In the genomic region with DNA sequence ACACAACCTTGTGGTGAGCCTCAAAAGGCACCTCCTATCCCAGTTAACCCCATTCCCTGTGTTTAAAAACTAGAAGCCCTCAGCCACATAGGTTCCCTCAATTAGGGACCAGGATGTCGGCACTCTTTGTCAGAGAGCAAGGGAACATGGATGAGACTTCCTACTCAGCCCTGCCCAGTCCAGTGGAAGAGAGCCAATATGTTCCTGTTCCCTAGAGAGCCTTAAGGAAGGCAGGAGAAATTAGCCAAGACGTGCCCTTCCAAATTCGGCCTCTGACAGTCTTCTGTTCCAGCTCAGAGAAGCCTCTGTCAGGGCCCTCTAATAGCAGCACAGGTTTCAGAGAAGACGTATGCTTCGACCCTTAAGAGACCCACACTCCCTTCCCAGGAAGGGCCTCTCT, we compare ENCODE assay signal across 23 cellular contexts. TPM values are rescaled to one million over a fixed set of nuclear protein-coding genes. Genes with fewer than 3 reads are reported as not detected.
DNase-seq lines count a peak whose midpoint lies in the region; ATAC-seq and TF ChIP-seq lines count a peak whose summit lies in the region.
"Had no signal": no experiment of that assay in that cellular context is flagged by ENCODE, and none has a peak within 500 bp of the region (broad histone marks: within the 10 kb centered on the region; RNA-seq: fewer than 3 reads in every experiment).

No MANE protein-coding gene starts in this region.

- TF ChIP-seq POLR2A in gastrocnemius medialis (IDR thresholded peaks at IDR 0.05) (no peak), gastroesophageal sphincter (IDR thresholded peaks at IDR 0.05) (no peak)

- no peak overlapping the region for H2AFZ ChIP-seq in GM23338
- H2AFZ ChIP-seq in fibroblast of lung (ENCODE audit: low read length): no peak overlapping the region

- H3K36me3 Mint-ChIP-seq in activated T-cell treated with anti-CD3 and anti-CD28 coated beads, Interleukin-2, amount 50 U/mL, for 24 hours (ENCODE audit: low read depth): peaks cover 94% of the 10 kb centered on the region
- H3K36me3 Mint-ChIP-seq in GM23338 (ENCODE audit: low read depth): peaks cover 95% of the 10 kb centered on the region

- TF ChIP-seq EP300 in gastroesophageal sphincter (IDR thresholded peaks at IDR 0.05): no peak

- H3F3A ChIP-seq in GM23338 (replicated peaks; ENCODE audit: low read depth): peaks cover 72% of the 10 kb centered on the region

- H3K36me3 ChIP-seq in GM23338 (ENCODE audit: insufficient read depth) (peaks cover 79% of the 10 kb centered on the region), fibroblast of lung (ENCODE audit: control insufficient read depth, insufficient read depth, low read length) (peaks cover 34% of the 10 kb centered on the region), gastrocnemius medialis (peaks cover 5 to 92% of the 10 kb centered on the region in 2 donors), gastroesophageal sphincter (peaks cover 3 to 100% of the 10 kb centered on the region in 2 donors)

- no peaks in the 10 kb centered on the region for H3K9me2 ChIP-seq in GM23338 (ENCODE audit: insufficient read depth)

- H3K4me3 ChIP-seq in GM23338 (no peak overlapping the region), fibroblast of lung (replicated peaks in 1 of 4; ENCODE audit: control extremely low read depth in 1 of 4, insufficient read depth in 1 of 4, low read depth in 3 of 4, low read length in 4 of 4) (no peak overlapping the region), gastrocnemius medialis (no peak overlapping the region), gastroesophageal sphincter (no peak overlapping the region)
- H3K4me3 ChIP-seq: lung, MG63, SJSA1 had no signal

- in situ Hi-C loops in gastrocnemius medialis (cut with MboI; ENCODE audit: low sequenced_read_pairs in 4 of 4): loop anchor here in 2 of 4 donors (10.0 kb wide), 1 partner anchor 153 kb away; no protein-coding TSS in a partner anchor

- no peak for DNase-seq in activated T-cell treated with anti-CD3 and anti-CD28 coated beads, Interleukin-2, amount 50 U/mL, for 24 hours
- DNase-seq in activated T-cell treated with anti-CD3 and anti-CD28 coated beads, Interleukin-2, amount 50 U/mL, for 1 hour: no peak
- DNase-seq in GM23338 (ENCODE audit: low spot score) (no peak), fibroblast of lung (ENCODE audit: low read depth in 2 of 2) (no peak), gastrocnemius medialis (no peak), NCI-H2107 (lab: John Stamatoyannopoulos, UW) (no peak)
- DNase-seq in stimulated activated CD4-positive, alpha-beta T cell treated with anti-CD3 and anti-CD28 coated beads, Interleukin-2, amount 100 ng/mL, for 24 hours: no peak
- DNase-seq: activated naive CD4-positive, alpha-beta T cell treated with anti-CD3 and anti-CD28 coated beads for 36 hours; activated T-cell treated with anti-CD3 and anti-CD28 coated beads, Interleukin-2, amount 50 U/mL, for 48 hours; BE2C; foreskin melanocyte; H7; islet precursor cell; MG63; NCI-H146; NCI-H2171; NCI-H524; NK-92 treated with Interleukin-12 subunit alpha and Interleukin-12 subunit beta, amount 100 ng/mL, for 24 hours; nucleus accumbens had no signal

- H3K4me1 ChIP-seq in GM23338 (ENCODE audit: insufficient read depth): no peaks in the 10 kb centered on the region
- H3K4me1 ChIP-seq in fibroblast of lung (ENCODE audit: control insufficient read depth, extremely low read depth, insufficient read depth, low read length): no peaks in the 10 kb centered on the region
- peaks cover 0 to 15% of the 10 kb centered on the region in 2 donors for H3K4me1 ChIP-seq in gastrocnemius medialis
- H3K4me1 ChIP-seq in gastroesophageal sphincter: peaks cover 0 to 11% (median 0%) of the 10 kb centered on the region in 3 donors
- H3K4me1 ChIP-seq: BE2C, SJSA1 had no signal

- H3K9me3 ChIP-seq in fibroblast of lung (ENCODE audit: control insufficient read depth, insufficient read depth, low read depth, low read length) (no peaks in the 10 kb centered on the region), gastrocnemius medialis (no peaks in the 10 kb centered on the region), gastroesophageal sphincter (no peaks in the 10 kb centered on the region)
- H3K9me3 ChIP-seq: BE2C, MG63 had no signal

- H4K20me1 ChIP-seq in GM23338 (replicated peaks; ENCODE audit: insufficient read depth): peaks cover 16% of the 10 kb centered on the region
- no peaks in the 10 kb centered on the region for H4K20me1 ChIP-seq in fibroblast of lung (ENCODE audit: control insufficient read depth, extremely low read depth, insufficient read depth, low read length)

- no peak for ATAC-seq in GM23338
- peak; percentile 52 to 75 for ATAC-seq in gastrocnemius medialis
- no peak for ATAC-seq in gastroesophageal sphincter
- ATAC-seq: Panc1 had no signal

- H3K4me2 ChIP-seq in GM23338 (no peak overlapping the region), fibroblast of lung (ENCODE audit: extremely low read depth, insufficient read depth, low read length) (no peak overlapping the region)

- peak overlapping the region; percentile 10 for H3K9ac ChIP-seq in fibroblast of lung (ENCODE audit: insufficient read depth, low read length)

- H3K27me3 ChIP-seq in GM23338 (ENCODE audit: insufficient read depth) (no peaks in the 10 kb centered on the region), fibroblast of lung (ENCODE audit: control insufficient read depth, insufficient read depth, low read length) (no peaks in the 10 kb centered on the region), gastrocnemius medialis (no peaks in the 10 kb centered on the region), gastroesophageal sphincter (no peaks in the 10 kb centered on the region)
- H3K27me3 ChIP-seq: BE2C, MG63, SJSA1 had no signal

- H3K4me1 Mint-ChIP-seq in activated T-cell treated with anti-CD3 and anti-CD28 coated beads, Interleukin-2, amount 50 U/mL, for 24 hours (ENCODE audit: low read depth): peaks cover 22% of the 10 kb centered on the region
- no peaks in the 10 kb centered on the region for H3K4me1 Mint-ChIP-seq in GM23338

- TF ChIP-seq CTCF in GM23338 (conservative IDR thresholded peaks at IDR 0.05; ENCODE audit: low read depth in 2 of 2) (no peak), fibroblast of lung (conservative IDR thresholded peaks at IDR 0.05 in 1 of 2, IDR thresholded peaks at IDR 0.05 in 1 of 2; ENCODE audit: low read depth in 1 of 2, low read length in 2 of 2) (no peak), gastrocnemius medialis (IDR thresholded peaks at IDR 0.05 in 4 of 5, conservative IDR thresholded peaks at IDR 0.05 in 1 of 5) (no peak), gastroesophageal sphincter (IDR thresholded peaks at IDR 0.05) (no peak)

- H3K79me2 ChIP-seq in GM23338 (replicated peaks; ENCODE audit: insufficient read depth) (peaks cover 19% of the 10 kb centered on the region), fibroblast of lung (ENCODE audit: control insufficient read depth, insufficient read depth, low read length) (peaks cover 2% of the 10 kb centered on the region)

- peak overlapping the region; percentile 55; the same call in 1 of the 2 replicates for H3K27ac ChIP-seq in GM23338 (ENCODE audit: low read depth)
- H3K27ac ChIP-seq in fibroblast of lung (ENCODE audit: insufficient read depth, low read length): no peak overlapping the region
- peak overlapping the region; percentile 66 to 79 (median 72) for H3K27ac ChIP-seq in gastrocnemius medialis
- H3K27ac ChIP-seq in gastroesophageal sphincter: peak overlapping the region in 1 of 4 donors; percentile 11
- H3K27ac ChIP-seq: SJSA1 had no signal

- intact Hi-C loops in gastrocnemius medialis (cut with DNase I; ENCODE audit: low total_unique reads): loop anchor here (5.0 kb wide), 1 partner anchor 155 kb away; no protein-coding TSS in a partner anchor

- peak overlapping the region; percentile 53 for H3K27ac Mint-ChIP-seq in activated T-cell treated with anti-CD3 and anti-CD28 coated beads, Interleukin-2, amount 50 U/mL, for 24 hours
- no peak overlapping the region for H3K27ac Mint-ChIP-seq in GM23338
- H3K27ac Mint-ChIP-seq: activated naive CD4-positive, alpha-beta T cell treated with anti-CD3 and anti-CD28 coated beads for 36 hours had no signal

- H3K4me3 Mint-ChIP-seq in activated T-cell treated with anti-CD3 and anti-CD28 coated beads, Interleukin-2, amount 50 U/mL, for 24 hours: no peak overlapping the region
- H3K4me3 Mint-ChIP-seq in GM23338: no peak overlapping the region
- H3K4me3 Mint-ChIP-seq: activated naive CD4-positive, alpha-beta T cell treated with anti-CD3 and anti-CD28 coated beads for 36 hours had no signal

- H3K9me3 Mint-ChIP-seq in activated T-cell treated with anti-CD3 and anti-CD28 coated beads, Interleukin-2, amount 50 U/mL, for 24 hours: peaks cover 8% of the 10 kb centered on the region
- no peaks in the 10 kb centered on the region; the same call in 2 of the 3 replicates for H3K9me3 Mint-ChIP-seq in GM23338

- 27 to 41% methylated on average over 2 to 5 of the region's 5 CpGs for WGBS in gastroesophageal sphincter (ENCODE audit: low coverage in 1 of 2), 2 donors

- no peaks in the 10 kb centered on the region for H3K27me3 Mint-ChIP-seq in activated T-cell treated with anti-CD3 and anti-CD28 coated beads, Interleukin-2, amount 50 U/mL, for 24 hours
- H3K27me3 Mint-ChIP-seq in GM23338 (ENCODE audit: insufficient read depth, low read depth, poor library complexity): peaks cover 5% of the 10 kb centered on the region

RNA-seq across cellular contexts. Expression of a gene that starts 14.6 kb away (rescaled TPM):
- 31.3 and 34.2 TPM in 2 replicates for total RNA-seq in GM23338 (2014; rRNA removed; shearing (Covaris generic))
- polyA plus RNA-seq in GM23338 (2016; fragmentation: Nextera tagmentation; extraction: Ambion mirVana): 5.4 and 7.0 TPM in 2 replicates
- total RNA-seq in fibroblast of lung: 6.9 and 7.8 TPM in 2 replicates
- 2.6 and 4.6 TPM in 2 replicates for polyA plus RNA-seq in fibroblast of lung
- 1.1 and 2.9 TPM in 2 replicates for polyA plus RNA-seq in fibroblast of lung (2012)
- polyA minus RNA-seq in fibroblast of lung (ENCODE audit: low replicate concordance): 1.6 and 2.1 TPM in 2 replicates
- total RNA-seq in gastrocnemius medialis: 1 to 10 TPM in 3 of 4 donors, under 1 TPM in 1; 0.25 to 3.7 (median 2.4) TPM
- total RNA-seq in gastroesophageal sphincter: 1 to 10 TPM; 3.9 to 6.5 (median 5.2) TPM

RNA-seq across cellular contexts. Expression of a gene that starts 19.9 kb away (rescaled TPM):
- 66.1 and 66.3 TPM in 2 replicates for total RNA-seq in GM23338 (2014; rRNA removed; shearing (Covaris generic))
- polyA plus RNA-seq in GM23338 (2016; fragmentation: Nextera tagmentation; extraction: Ambion mirVana) (49.8 and 51.0 TPM in 2 replicates), fibroblast of lung (81.1 and 95.4 TPM in 2 replicates)
- total RNA-seq in fibroblast of lung (39.8 and 48.9 TPM in 2 replicates), gastrocnemius medialis (10 to 100 TPM; 15.3 to 37.9 (median 28.4) TPM), gastroesophageal sphincter (100 to 1,000 TPM in 2 of 4 donors, 10 to 100 TPM in 2; 71.6 to 107 (median 91.2) TPM)
- 90.5 and 106 TPM in 2 replicates for polyA plus RNA-seq in fibroblast of lung (2012)
- 265 and 289 TPM in 2 replicates for polyA minus RNA-seq in fibroblast of lung (ENCODE audit: low replicate concordance)

RNA-seq across cellular contexts. Expression of a gene that starts 33.9 kb away (rescaled TPM):
- total RNA-seq in GM23338 (2014; rRNA removed; shearing (Covaris generic)): 41.0 and 45.4 TPM in 2 replicates
- polyA plus RNA-seq in GM23338 (2016; fragmentation: Nextera tagmentation; extraction: Ambion mirVana) (19.7 and 20.8 TPM in 2 replicates), fibroblast of lung (10.1 and 11.9 TPM in 2 replicates)
- total RNA-seq in fibroblast of lung (9.0 and 14.2 TPM in 2 replicates), gastrocnemius medialis (10 to 100 TPM; 22.1 to 37.3 (median 24.2) TPM), gastroesophageal sphincter (10 to 100 TPM; 20.2 to 46.9 (median 37.8) TPM)
- 13.9 and 15.3 TPM in 2 replicates for polyA plus RNA-seq in fibroblast of lung (2012)
- 117 and 121 TPM in 2 replicates for polyA minus RNA-seq in fibroblast of lung (ENCODE audit: low replicate concordance)

Comparison
In these comparisons a context has a peak if more than half of its experiments do, and no peak if none do; other contexts are left out.
1. ATAC-seq: peak in gastrocnemius medialis (2 of 2); none in GM23338 (single experiment) and gastroesophageal sphincter (single experiment).